Comparison of ENCODE assay signal across 13 cellular contexts in genomic region chr2:8581048-8581561, GRCh38.
DNase-seq lines count a peak whose midpoint lies in the region; ATAC-seq and TF ChIP-seq lines count a peak whose summit lies in the region.
"Had no signal": no experiment of that assay in that cellular context is flagged by ENCODE, and none has a peak within 500 bp of the region (broad histone marks: within the 10 kb centered on the region; RNA-seq: fewer than 3 reads in every experiment).

No MANE protein-coding gene starts in this region.

- intact Hi-C loops in left ventricle myocardium superior (cut with micrococcal nuclease) = no loop called here
- intact Hi-C loops in transverse colon (cut with DNase I; ENCODE audit: low total_unique reads) = loop anchor here (2.0 kb wide), 1 partner anchor 924 kb away; no protein-coding TSS in a partner anchor

- H3K4me3 ChIP-seq in right atrium auricular region (no peak overlapping the region), transverse colon (no peak overlapping the region)
- H3K4me3 ChIP-seq: gastroesophageal sphincter had no signal

- DNase-seq in right atrium auricular region (ENCODE audit: low spot score) = peak; percentile 49
- no peak for DNase-seq in left ventricle myocardium superior
- DNase-seq in NCI-H69 (lab: John Stamatoyannopoulos, UW) = peak; percentile 65
- DNase-seq in left lobe of liver (ENCODE audit: low spot score) = peak; percentile 38
- DNase-seq in transverse colon = peak; percentile 37
- no peak for DNase-seq in NCI-H187 (lab: John Stamatoyannopoulos, UW)
- no peak for DNase-seq in GM20000 (ENCODE audit: low spot score)
- DNase-seq: AML-193, DMS79 treated with DMSO at 0.1 percent for 48 hours, NCI-H446, PC-3 had no signal

- no peaks in the 10 kb centered on the region for H3K9me3 ChIP-seq in right atrium auricular region
- H3K9me3 ChIP-seq in transverse colon = no peaks in the 10 kb centered on the region
- H3K9me3 ChIP-seq: gastroesophageal sphincter had no signal

- H3K4me1 ChIP-seq in right atrium auricular region = peaks cover 0 to 44% of the 10 kb centered on the region in 2 donors
- peaks cover 6 to 35% (median 26%) of the 10 kb centered on the region in 4 donors for H3K4me1 ChIP-seq in transverse colon

- TF ChIP-seq POLR2A in transverse colon (IDR thresholded peaks at IDR 0.05) = peak; percentile 26

- TF ChIP-seq CTCF in right atrium auricular region (IDR thresholded peaks at IDR 0.05) (no peak), transverse colon (IDR thresholded peaks at IDR 0.05) (no peak), GM20000 (IDR thresholded peaks at IDR 0.05; ENCODE audit: extremely low read depth, missing control alignments) (no peak)

- H3K27me3 ChIP-seq in right atrium auricular region (no peaks in the 10 kb centered on the region), transverse colon (no peaks in the 10 kb centered on the region)
- H3K27me3 ChIP-seq: gastroesophageal sphincter had no signal

- no peak for TF ChIP-seq EP300 in transverse colon (IDR thresholded peaks at IDR 0.05; ENCODE audit: low read depth)

- H3K27ac ChIP-seq in right atrium auricular region (no peak overlapping the region), transverse colon (peak overlapping the region in 2 of 4 donors; percentile 3 to 8)

- ATAC-seq in left ventricle myocardium superior (no peak), left lobe of liver (no peak), GM21619 (IDR thresholded peaks at IDR 0.05; ENCODE audit: unreplicated experiment) (no peak)
- ATAC-seq: gastroesophageal sphincter, PC-3 had no signal

- WGBS in transverse colon (ENCODE audit: low coverage in 1 of 2), 2 donors = 40 to 70% methylated on average over 1 to 7 of the region's 7 CpGs

- H3K36me3 ChIP-seq in right atrium auricular region = no peaks in the 10 kb centered on the region
- no peaks in the 10 kb centered on the region for H3K36me3 ChIP-seq in transverse colon
- H3K36me3 ChIP-seq: gastroesophageal sphincter had no signal

- in situ Hi-C loops in transverse colon (cut with MboI; ENCODE audit: low pct_ligation_motif_present in 1 of 4, low pct_unique_long_range_greater_than_20kb in 1 of 4, low sequenced_read_pairs in 3 of 4) = no loop called here

Comparison
In these comparisons a context has a peak if more than half of its experiments do, and no peak if none do; other contexts are left out.
1. DNase-seq: peak in right atrium auricular region (single experiment), NCI-H69 (single experiment), left lobe of liver (single experiment) and transverse colon (single experiment); none in left ventricle myocardium superior (single experiment), NCI-H187 (0 of 2) and GM20000 (single experiment).